In the genomic region with DNA sequence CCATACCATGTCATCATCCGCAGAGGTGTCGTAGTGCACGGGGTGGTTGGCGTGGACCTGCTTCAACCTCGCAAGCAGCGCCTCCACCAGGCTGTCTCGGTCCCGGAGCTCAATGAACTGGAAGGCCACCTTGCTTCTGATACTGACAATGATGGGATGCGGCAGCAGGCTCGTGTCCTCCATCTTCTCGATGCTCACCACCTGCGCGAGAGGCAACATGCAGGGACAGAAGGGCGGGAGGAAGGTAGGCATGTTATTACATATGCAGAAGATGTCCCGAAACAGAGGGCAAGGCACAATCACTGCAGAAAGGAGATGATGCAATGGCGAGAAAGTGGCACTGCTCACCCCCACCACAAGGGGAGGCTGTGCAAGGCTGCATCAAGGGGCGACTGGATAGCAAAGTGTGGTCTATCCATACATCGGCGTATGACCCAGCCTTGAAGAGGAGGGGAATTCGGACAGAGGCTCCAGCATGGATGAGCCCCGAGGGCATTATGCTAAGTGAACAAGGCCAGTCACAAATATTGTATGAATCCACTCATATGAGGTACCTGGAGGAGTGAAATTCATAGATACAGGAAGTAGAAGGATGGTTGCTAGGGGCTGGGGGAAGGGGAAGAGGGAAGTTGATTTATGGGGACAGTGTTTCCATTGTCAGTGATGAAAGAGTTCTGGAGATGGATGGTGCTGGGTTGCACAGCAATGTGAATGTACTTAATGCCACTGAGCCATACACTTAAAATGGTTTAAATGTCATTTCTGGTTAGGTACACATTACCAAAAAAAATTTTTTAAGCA, we compare ENCODE assay signal across 9 cellular contexts. TPM values are rescaled to one million over a fixed set of nuclear protein-coding genes. Genes with fewer than 3 reads are reported as not detected.
DNase-seq lines count a peak whose midpoint lies in the region; ATAC-seq, FAIRE-seq and TF ChIP-seq lines count a peak whose summit lies in the region.
"Had no signal": no experiment of that assay in that cellular context is flagged by ENCODE, and none has a peak within 500 bp of the region (broad histone marks: within the 10 kb centered on the region; RNA-seq: fewer than 3 reads in every experiment).

No MANE protein-coding gene starts in this region.

- no peak for FAIRE-seq in GM12891 (lab: Jason Lieb, UNC)

- no peak overlapping the region for H3K4me3 Mint-ChIP-seq in type B pancreatic cell
- H3K4me3 Mint-ChIP-seq: central memory CD8-positive, alpha-beta T cell had no signal

- H3K4me1 Mint-ChIP-seq in type B pancreatic cell (ENCODE audit: unreplicated experiment) = peaks cover 6% of the 10 kb centered on the region
- H3K4me1 Mint-ChIP-seq: central memory CD8-positive, alpha-beta T cell had no signal

- H3K27me3 ChIP-seq in A673 (replicated peaks; ENCODE audit: insufficient read depth, low read depth, low read length, poor library complexity) = no peaks in the 10 kb centered on the region

- no peaks in the 10 kb centered on the region for H3K36me3 ChIP-seq in A673 (ENCODE audit: insufficient read depth, low read length, poor library complexity, severe bottlenecking)

- POLR2A ChIA-PET in A673 (lab: Charles Lee; ENCODE audit: low non-redundant PET) = no interaction called here

- CTCF ChIA-PET in A673 (lab: Charles Lee) = no interaction called here

- TF ChIP-seq CTCF in A673 (conservative IDR thresholded peaks at IDR 0.05; ENCODE audit: low read depth, low read length) (peak; percentile 63), GM12873 (IDR thresholded peaks at IDR 0.05; ENCODE audit: insufficient read depth, low read depth, low read length, missing control alignments) (peak; percentile 77), type B pancreatic cell (conservative IDR thresholded peaks at IDR 0.05) (peak; percentile 54)

- ATAC-seq in GM21423 (IDR thresholded peaks at IDR 0.05; ENCODE audit: unreplicated experiment) = no peak

- H3K36me3 Mint-ChIP-seq in type B pancreatic cell = peaks cover 18% of the 10 kb centered on the region

- BruUV-seq in A673 (replicated peaks; lab: Mats Ljungman, UMichigan) = no TSS peak

- no peaks in the 10 kb centered on the region for H3K9me3 Mint-ChIP-seq in type B pancreatic cell
- H3K9me3 Mint-ChIP-seq: central memory CD8-positive, alpha-beta T cell had no signal

- TF ChIP-seq POLR2A in GM12891 (IDR thresholded peaks at IDR 0.05; ENCODE audit: low read depth, low read length) = no peak

- H3K4me1 ChIP-seq in A673 (ENCODE audit: insufficient read depth, low read length, poor library complexity, severe bottlenecking) = no peaks in the 10 kb centered on the region

- intact Hi-C loops in A673 (cut with micrococcal nuclease; ENCODE audit: unreplicated experiment) = no loop called here

- H3K27ac ChIP-seq in A673 (ENCODE audit: low read depth, low read length, poor library complexity, severe bottlenecking) = no peak overlapping the region

- H3K9me3 ChIP-seq in A673 (ENCODE audit: low read depth, low read length, poor library complexity, severe bottlenecking) = no peaks in the 10 kb centered on the region

- no peaks in the 10 kb centered on the region for H3K27me3 Mint-ChIP-seq in type B pancreatic cell

- H3K27ac Mint-ChIP-seq in type B pancreatic cell = peak overlapping the region; percentile 34

- DNase-seq in A673 (ENCODE audit: low spot score) (peak; percentile 31), SIG-M5 (lab: John Stamatoyannopoulos, UW) (peak; percentile 66), foreskin melanocyte (peak; percentile 32), type B pancreatic cell (ENCODE audit: extremely low spot score, unreplicated experiment) (no peak), GM12891 (ENCODE audit: insufficient read length, low spot score) (no peak), NCI-H1105 (lab: John Stamatoyannopoulos, UW) (no peak)

- H3K4me3 ChIP-seq in A673 (ENCODE audit: low read depth, low read length, poor library complexity, severe bottlenecking) = no peak overlapping the region

TF ChIP-seq in GM12891, 5 proteins besides CTCF, POLR2A, EP300 and RAD21:
- TF ChIP-seq PAX5 (IDR thresholded peaks at IDR 0.05; ENCODE audit: insufficient read depth, low read length, severe bottlenecking) (no peak), SPI1 (IDR thresholded peaks at IDR 0.05; ENCODE audit: low read depth, low read length) (no peak), TAF1 (IDR thresholded peaks at IDR 0.05; ENCODE audit: low read depth, low read length) (no peak), POU2F2 (IDR thresholded peaks at IDR 0.05; ENCODE audit: low read depth, low read length) (no peak), POLR2AphosphoS5 (IDR thresholded peaks at IDR 0.05; ENCODE audit: low read depth, low read length) (no peak)

RNA-seq across cellular contexts. Expression of a gene that starts 36.6 kb away (rescaled TPM):
- 1,187 and 1,196 TPM in 2 replicates for total RNA-seq in A673 (2021)
- total RNA-seq in type B pancreatic cell (ENCODE audit: low replicate concordance) = 1,718 and 2,012 TPM in 2 replicates
- 10,164 TPM for polyA plus RNA-seq in GM12891 (2012; ENCODE audit: low read depth, missing spikeins)

Comparison
In these comparisons a context has a peak if more than half of its experiments do, and no peak if none do; other contexts are left out.
1. DNase-seq: peak in A673 (single experiment), SIG-M5 (single experiment) and foreskin melanocyte (single experiment); none in type B pancreatic cell (single experiment), GM12891 (single experiment) and NCI-H1105 (single experiment).
2. Peak in every context shown above with its lines, with median percentiles within 50 percentile points of each other: CTCF ChIP-seq.